In genomic region chr2:198387677-198388076, GRCh38 we compare ENCODE assay signal across 5 cellular contexts.
"Had no signal": no experiment of that assay in that cellular context is flagged by ENCODE, and none has a peak within 500 bp of the region (broad histone marks: within the 10 kb centered on the region; RNA-seq: fewer than 3 reads in every experiment).

No MANE protein-coding gene starts in this region.

- DNase-seq: IMR-90, KBM-7, KG1 had no signal

- ATAC-seq: HepG2, K562 had no signal

- H3K4me3 ChIP-seq: K562 had no signal
